ENCODE assay signal across 19 cellular contexts in genomic region chr7:28750981-28751380, GRCh38.
DNase-seq lines count a peak whose midpoint lies in the region; ATAC-seq, FAIRE-seq and TF ChIP-seq lines count a peak whose summit lies in the region.
"Had no signal": no experiment of that assay in that cellular context is flagged by ENCODE, and none has a peak within 500 bp of the region (broad histone marks: within the 10 kb centered on the region; RNA-seq: fewer than 3 reads in every experiment).

No MANE protein-coding gene starts in this region.

- no peak for FAIRE-seq in HepG2 (lab: Jason Lieb, UNC)
- FAIRE-seq: GM12891, GM18507 had no signal

- no peaks in the 10 kb centered on the region for H3K79me2 ChIP-seq in HepG2 (ENCODE audit: insufficient read depth, low read length)

- no peak overlapping the region for H3K9ac ChIP-seq in HepG2 (ENCODE audit: insufficient read depth, low read depth, low read length)
- H3K9ac ChIP-seq: BLaER1 had no signal

- H3K4me2 ChIP-seq in HepG2 (ENCODE audit: low read depth, low read length) = no peak overlapping the region
- H3K4me2 ChIP-seq: BLaER1 had no signal

- H2AFZ ChIP-seq in HepG2 (ENCODE audit: low read length) = no peak overlapping the region

- H4K20me1 ChIP-seq in HepG2 (ENCODE audit: insufficient read depth, low read length) = no peaks in the 10 kb centered on the region
- H4K20me1 ChIP-seq: BLaER1 had no signal

- WGBS in HepG2 (ENCODE audit: low lambda C conversion rate) = 65% methylated on average over 6 of the region's 6 CpGs

- H3K36me3 ChIP-seq in H7 (replicated peaks; ENCODE audit: control insufficient read depth, insufficient read depth, low read length) (no peaks in the 10 kb centered on the region), HepG2 (replicated peaks in 1 of 2; ENCODE audit: control insufficient read depth in 1 of 2, insufficient read depth in 2 of 2, low read length in 2 of 2) (no peaks in the 10 kb centered on the region)
- H3K36me3 ChIP-seq: BLaER1 had no signal

- TF ChIP-seq EP300 in HepG2 (IDR thresholded peaks at IDR 0.05; ENCODE audit: low read depth in 2 of 2, low read length in 2 of 2) (no peak), HepG2 (CRISPR knock-in tag; IDR thresholded peaks at IDR 0.05; ENCODE audit: borderline replicate concordance) (no peak)

- H3K9me3 ChIP-seq in HepG2 (ENCODE audit: low read length) = no peaks in the 10 kb centered on the region
- H3K9me3 ChIP-seq: BLaER1 had no signal

- no peak for ATAC-seq in HepG2
- ATAC-seq: CD8-positive, alpha-beta T cell had no signal

- TF ChIP-seq RAD21 in HepG2 (CRISPR knock-in tag; IDR thresholded peaks at IDR 0.05) = no peak

- POLR2A ChIA-PET in HepG2 (lab: Yijun Ruan, JAX) = no interaction called here

- CTCF ChIA-PET in HepG2 (lab: Yijun Ruan, JAX; ENCODE audit: low intra/inter-chr PET ratio, low total read pairs) = no interaction called here

- H3K27ac ChIP-seq in dorsolateral prefrontal cortex = peak overlapping the region in 56 of 59 donors; percentile 15 to 98 (median 93)
- H3K27ac ChIP-seq in layer of hippocampus (ENCODE audit: low read depth, low read length) = peak overlapping the region; percentile 66
- H3K27ac ChIP-seq in substantia nigra (ENCODE audit: low read depth, low read length, poor library complexity, severe bottlenecking) = peak overlapping the region; percentile 87
- no peak overlapping the region for H3K27ac ChIP-seq in HepG2 (ENCODE audit: extremely low read length, insufficient read depth, low read length)
- H3K27ac ChIP-seq: BLaER1 had no signal

- in situ Hi-C loops in HepG2 (cut with HindIII; ENCODE audit: extremely low pct_ligation_motif_present, low pct_unique_long_range_greater_than_20kb) = no loop called here

- BruUV-seq in HepG2 (replicated peaks; lab: Mats Ljungman, UMichigan) = no TSS peak

- H3K4me3 ChIP-seq in H7 (ENCODE audit: insufficient read depth, low read depth, low read length) = no peak overlapping the region
- H3K4me3 ChIP-seq in dorsolateral prefrontal cortex = peak overlapping the region in 1 of 59 donors; percentile 7
- no peak overlapping the region for H3K4me3 ChIP-seq in HepG2 (replicated peaks in 1 of 3; ENCODE audit: insufficient read depth in 1 of 3, low read depth in 2 of 3, low read length in 3 of 3)
- H3K4me3 ChIP-seq: BLaER1 had no signal

- DNase-seq in H7 = peak; percentile 35
- no peak for DNase-seq in dorsolateral prefrontal cortex
- DNase-seq in substantia nigra (lab: John Stamatoyannopoulos, UW) = no peak
- DNase-seq in C1 segment of cervical spinal cord (lab: John Stamatoyannopoulos, UW) = no peak
- DNase-seq in NCI-H1436 treated with DMSO at 0.1 percent for 48 hours (lab: John Stamatoyannopoulos, UW) = no peak
- no peak for DNase-seq in HepG2 (ENCODE audit: low spot score)
- DNase-seq: Calu3; CD8-positive, alpha-beta T cell; H9; NCI-H1105; NCI-H1694 treated with DMSO at 0.1 percent for 48 hours; NCI-H748 treated with DMSO at 0.1 percent for 48 hours; NK-92 treated with Interleukin-12 subunit alpha and Interleukin-12 subunit beta, amount 100 ng/mL, for 24 hours; OCI-M1; Right ventricle myocardium superior had no signal

- intact Hi-C loops in dorsolateral prefrontal cortex (cut with DNase I) = loop anchor here in 1 of 2 donors (5.0 kb wide), 1 partner anchor 64 kb away; no protein-coding TSS in a partner anchor
- intact Hi-C loops in HepG2 (cut with micrococcal nuclease; ENCODE audit: unreplicated experiment) = no loop called here

- TF ChIP-seq CTCF in dorsolateral prefrontal cortex (IDR thresholded peaks at IDR 0.05 in 54 of 56, conservative IDR thresholded peaks at IDR 0.05 in 2 of 56; ENCODE audit: low read depth in 1 of 56, partially characterized antibody in 56 of 56) = no peak
- TF ChIP-seq CTCF in HepG2 (CRISPR knock-in tag; IDR thresholded peaks at IDR 0.05) = no peak

- H3K4me1 ChIP-seq in HepG2 (ENCODE audit: insufficient read depth, low read length) = no peaks in the 10 kb centered on the region
- H3K4me1 ChIP-seq: BLaER1 had no signal

- H3K27me3 ChIP-seq in H7 (ENCODE audit: control insufficient read depth, insufficient read depth, low read length) = no peaks in the 10 kb centered on the region
- no peaks in the 10 kb centered on the region for H3K27me3 ChIP-seq in dorsolateral prefrontal cortex
- H3K27me3 ChIP-seq in layer of hippocampus (ENCODE audit: control insufficient read depth, insufficient read depth, low read length) = no peaks in the 10 kb centered on the region
- no peaks in the 10 kb centered on the region for H3K27me3 ChIP-seq in HepG2 (ENCODE audit: control insufficient read depth in 1 of 2, insufficient read depth in 2 of 2, low read length in 2 of 2)
- H3K27me3 ChIP-seq: BLaER1 had no signal

- no peak for TF ChIP-seq POLR2A in HepG2 (IDR thresholded peaks at IDR 0.05; ENCODE audit: insufficient read depth in 1 of 2, low read depth in 2 of 2, low read length in 2 of 2)

TF ChIP-seq in HepG2, 621 proteins besides CTCF, POLR2A, EP300 and RAD21:
- TF ChIP-seq ZNF570 (CRISPR knock-in tag; IDR thresholded peaks at IDR 0.05; ENCODE audit: borderline replicate concordance) = no peak
- TF ChIP-seq ZSCAN29 (CRISPR knock-in tag; conservative IDR thresholded peaks at IDR 0.05) = no peak
- no peak for TF ChIP-seq REST (IDR thresholded peaks at IDR 0.05; ENCODE audit: borderline replicate concordance in 1 of 2, low read depth in 1 of 2, low read length in 2 of 2)
- TF ChIP-seq ZNF383 (CRISPR knock-in tag; IDR thresholded peaks at IDR 0.05; ENCODE audit: borderline replicate concordance) = no peak
- no peak for TF ChIP-seq ZIK1 (CRISPR knock-in tag; IDR thresholded peaks at IDR 0.05; ENCODE audit: borderline replicate concordance, low read depth)
- TF ChIP-seq ZSCAN9 (CRISPR knock-in tag; IDR thresholded peaks at IDR 0.05; ENCODE audit: borderline replicate concordance) = no peak
- TF ChIP-seq KLF16 (CRISPR knock-in tag; IDR thresholded peaks at IDR 0.05) = no peak
- TF ChIP-seq KLF9 (CRISPR knock-in tag; IDR thresholded peaks at IDR 0.05; ENCODE audit: low read depth) = no peak
- TF ChIP-seq SP140L (CRISPR knock-in tag; IDR thresholded peaks at IDR 0.05; ENCODE audit: borderline replicate concordance) = no peak
- no peak for TF ChIP-seq DBP (CRISPR knock-in tag; IDR thresholded peaks at IDR 0.05; ENCODE audit: not compliant biosample characterization)
- no peak for TF ChIP-seq TBL1XR1 (IDR thresholded peaks at IDR 0.05; ENCODE audit: borderline replicate concordance, low read length, partially characterized antibody)
- TF ChIP-seq SNAPC2 (CRISPR knock-in tag; IDR thresholded peaks at IDR 0.05) = no peak
